In genomic region chr7:128019330-128019729, GRCh38 we compare ENCODE assay signal across 15 cellular contexts.
"Had no signal": no experiment of that assay in that cellular context is flagged by ENCODE, and none has a peak within 500 bp of the region (broad histone marks: within the 10 kb centered on the region; RNA-seq: fewer than 3 reads in every experiment).

No MANE protein-coding gene starts in this region.

- H3K27me3 ChIP-seq: brain microvascular endothelial cell, left lung, tibial artery had no signal

- H3K27me3 Mint-ChIP-seq: activated B cell treated with CpG ODN at 0.5 μM for 24 hours; activated CD4-positive, alpha-beta memory T cell treated with anti-CD3 and anti-CD28 coated beads for 36 hours; naive B cell had no signal

- H3K4me3 Mint-ChIP-seq: activated B cell treated with CpG ODN at 0.5 μM for 24 hours; activated CD4-positive, alpha-beta memory T cell treated with anti-CD3 and anti-CD28 coated beads for 36 hours; naive B cell had no signal

- H3K4me3 ChIP-seq: left lung, tibial artery had no signal

- H3K9me3 Mint-ChIP-seq: activated B cell treated with CpG ODN at 0.5 μM for 24 hours; activated CD4-positive, alpha-beta memory T cell treated with anti-CD3 and anti-CD28 coated beads for 36 hours; naive B cell had no signal

- H3K27ac Mint-ChIP-seq: activated B cell treated with CpG ODN at 0.5 μM for 24 hours; activated CD4-positive, alpha-beta memory T cell treated with anti-CD3 and anti-CD28 coated beads for 36 hours; naive B cell had no signal

- DNase-seq: activated B cell treated with CpG ODN at 0.5 μM for 24 hours; activated CD4-positive, alpha-beta memory T cell treated with anti-CD3 and anti-CD28 coated beads for 36 hours; activated CD4-positive, alpha-beta T cell treated with anti-CD3 and anti-CD28 coated beads for 4 hours; anterior cingulate cortex; brain microvascular endothelial cell; central memory CD4-positive, alpha-beta T cell; head of caudate nucleus; left lung; naive B cell; nucleus accumbens; stimulated activated CD4-positive, alpha-beta T cell treated with anti-CD3 and anti-CD28 coated beads, Interleukin-4, amount 100 ng/mL, for 4 hours; stimulated activated naive CD4-positive, alpha-beta T cell; substantia nigra; tibial artery had no signal

- ATAC-seq: left lung, sciatic nerve had no signal

- H3K4me1 Mint-ChIP-seq: activated B cell treated with CpG ODN at 0.5 μM for 24 hours had no signal

- H3K27ac ChIP-seq: brain microvascular endothelial cell, tibial artery had no signal
